ENCODE assay signal across 8 cellular contexts in genomic region chr16:3157229-3158013, GRCh38. TPM values are rescaled to one million over a fixed set of nuclear protein-coding genes. Genes with fewer than 3 reads are reported as not detected.
DNase-seq lines count a peak whose midpoint lies in the region; ATAC-seq and TF ChIP-seq lines count a peak whose summit lies in the region.

No MANE protein-coding gene starts in this region.

- H3K4me3 Mint-ChIP-seq in activated T-helper 1 cell treated with anti-CD3 and anti-CD28 coated beads, Interleukin-12 subunit alpha, Interleukin-12 subunit beta, Interleukin-2, Interleukin-4 antibody, amounts not matched to agents 30 ng/mL and 10 ng/mL and 1 ng/mL, durations not matched to agents 14 hours and 24 hours and 36 hours = peak overlapping the region; percentile 81
- H3K4me3 Mint-ChIP-seq in natural killer cell treated with Interleukin-12 subunit alpha and Interleukin-12 subunit beta and Interleukin-15 and Interleukin-18, amount 100 ng/mL, for 72 hours = peak overlapping the region; percentile 90

- DNase-seq in CD1c-positive myeloid dendritic cell (ENCODE audit: extremely low spot score) (peak; percentile 72), fibroblast of mammary gland (ENCODE audit: low read depth) (peak; percentile 97), tibial nerve (ENCODE audit: low spot score in 2 of 2) (peak; percentile 65 to 85), midbrain (lab: John Stamatoyannopoulos, UW) (no peak)
- DNase-seq in activated T-helper 1 cell treated with anti-CD3 and anti-CD28 coated beads, Interleukin-12 subunit alpha, Interleukin-12 subunit beta, Interleukin-2, Interleukin-4 antibody, amounts not matched to agents 30 ng/mL and 10 ng/mL and 1 ng/mL, durations not matched to agents 14 hours and 24 hours and 36 hours (ENCODE audit: low spot score) = peak; percentile 36
- peak; percentile 79 for DNase-seq in natural killer cell treated with Interleukin-12 subunit alpha and Interleukin-12 subunit beta and Interleukin-15 and Interleukin-18, amount 100 ng/mL, for 72 hours (ENCODE audit: low spot score)

- no peaks in the 10 kb centered on the region for H4K20me1 ChIP-seq in OCI-LY3 (ENCODE audit: insufficient read depth, low read length)

- H3K4me1 Mint-ChIP-seq in activated T-helper 1 cell treated with anti-CD3 and anti-CD28 coated beads, Interleukin-12 subunit alpha, Interleukin-12 subunit beta, Interleukin-2, Interleukin-4 antibody, amounts not matched to agents 30 ng/mL and 10 ng/mL and 1 ng/mL, durations not matched to agents 14 hours and 24 hours and 36 hours (ENCODE audit: low read depth) = peaks cover 43% of the 10 kb centered on the region
- H3K4me1 Mint-ChIP-seq in natural killer cell treated with Interleukin-12 subunit alpha and Interleukin-12 subunit beta and Interleukin-15 and Interleukin-18, amount 100 ng/mL, for 72 hours (ENCODE audit: low read depth in 2 of 2) = peaks cover 30 to 36% of the 10 kb centered on the region in 2 donors

- H3K9me3 Mint-ChIP-seq in activated T-helper 1 cell treated with anti-CD3 and anti-CD28 coated beads, Interleukin-12 subunit alpha, Interleukin-12 subunit beta, Interleukin-2, Interleukin-4 antibody, amounts not matched to agents 30 ng/mL and 10 ng/mL and 1 ng/mL, durations not matched to agents 14 hours and 24 hours and 36 hours = peaks cover 3% of the 10 kb centered on the region
- H3K9me3 Mint-ChIP-seq in natural killer cell treated with Interleukin-12 subunit alpha and Interleukin-12 subunit beta and Interleukin-15 and Interleukin-18, amount 100 ng/mL, for 72 hours = no peaks in the 10 kb centered on the region

- no peaks in the 10 kb centered on the region for H3K36me3 Mint-ChIP-seq in activated T-helper 1 cell treated with anti-CD3 and anti-CD28 coated beads, Interleukin-12 subunit alpha, Interleukin-12 subunit beta, Interleukin-2, Interleukin-4 antibody, amounts not matched to agents 30 ng/mL and 10 ng/mL and 1 ng/mL, durations not matched to agents 14 hours and 24 hours and 36 hours (ENCODE audit: low read depth)
- H3K36me3 Mint-ChIP-seq in natural killer cell treated with Interleukin-12 subunit alpha and Interleukin-12 subunit beta and Interleukin-15 and Interleukin-18, amount 100 ng/mL, for 72 hours = no peaks in the 10 kb centered on the region

- no peaks in the 10 kb centered on the region for H3K79me2 ChIP-seq in OCI-LY3 (ENCODE audit: low read length)

- peak overlapping the region; percentile 82 for H3K27ac Mint-ChIP-seq in activated T-helper 1 cell treated with anti-CD3 and anti-CD28 coated beads, Interleukin-12 subunit alpha, Interleukin-12 subunit beta, Interleukin-2, Interleukin-4 antibody, amounts not matched to agents 30 ng/mL and 10 ng/mL and 1 ng/mL, durations not matched to agents 14 hours and 24 hours and 36 hours
- H3K27ac Mint-ChIP-seq in natural killer cell treated with Interleukin-12 subunit alpha and Interleukin-12 subunit beta and Interleukin-15 and Interleukin-18, amount 100 ng/mL, for 72 hours = peak overlapping the region; percentile 85 to 94

- peaks cover 19% of the 10 kb centered on the region for H3K27me3 Mint-ChIP-seq in activated T-helper 1 cell treated with anti-CD3 and anti-CD28 coated beads, Interleukin-12 subunit alpha, Interleukin-12 subunit beta, Interleukin-2, Interleukin-4 antibody, amounts not matched to agents 30 ng/mL and 10 ng/mL and 1 ng/mL, durations not matched to agents 14 hours and 24 hours and 36 hours (ENCODE audit: insufficient read depth)
- H3K27me3 Mint-ChIP-seq in natural killer cell treated with Interleukin-12 subunit alpha and Interleukin-12 subunit beta and Interleukin-15 and Interleukin-18, amount 100 ng/mL, for 72 hours = no peaks in the 10 kb centered on the region

- TF ChIP-seq CTCF in OCI-LY3 (IDR thresholded peaks at IDR 0.05; ENCODE audit: low read depth, low read length) (no peak), fibroblast of mammary gland (conservative IDR thresholded peaks at IDR 0.05; ENCODE audit: control insufficient read depth, insufficient read depth, low read depth, low read length) (no peak), tibial nerve (IDR thresholded peaks at IDR 0.05) (no peak)

- H3K4me3 ChIP-seq in HUES6 (ENCODE audit: low read depth, low read length) (peak overlapping the region; percentile 87), OCI-LY3 (ENCODE audit: low read length) (peak overlapping the region; percentile 95), fibroblast of mammary gland (ENCODE audit: control insufficient read depth, low read depth, low read length) (peak overlapping the region; percentile 73), tibial nerve (peak overlapping the region; percentile 68 to 97 (median 87))

- H3K36me3 ChIP-seq in HUES6 (ENCODE audit: control insufficient read depth, insufficient read depth, low read length) = no peaks in the 10 kb centered on the region
- no peaks in the 10 kb centered on the region for H3K36me3 ChIP-seq in OCI-LY3 (replicated peaks; ENCODE audit: low read depth, low read length)
- no peaks in the 10 kb centered on the region for H3K36me3 ChIP-seq in tibial nerve

- peak overlapping the region; percentile 50 for H3K9ac ChIP-seq in HUES6 (ENCODE audit: low read length)
- H3K9ac ChIP-seq in OCI-LY3 (ENCODE audit: low read length) = peak overlapping the region; percentile 82

- peak; percentile 61 to 62 for ATAC-seq in natural killer cell treated with Interleukin-12 subunit alpha and Interleukin-12 subunit beta and Interleukin-15 and Interleukin-18, amount 100 ng/mL, for 72 hours

- H3K4me1 ChIP-seq in HUES6 (ENCODE audit: control insufficient read depth, insufficient read depth, low read length) (no peaks in the 10 kb centered on the region; the same call in 1 of the 2 replicates), OCI-LY3 (ENCODE audit: low read length) (peaks cover 5% of the 10 kb centered on the region; the same call in 1 of the 2 replicates), tibial nerve (peaks cover 0 to 24% (median 6%) of the 10 kb centered on the region in 4 donors)

- no peak for TF ChIP-seq POLR2A in tibial nerve (IDR thresholded peaks at IDR 0.05)

- TF ChIP-seq EP300 in tibial nerve (IDR thresholded peaks at IDR 0.05) = peak in 1 of 2 donors; percentile 41

- H2AFZ ChIP-seq in OCI-LY3 (ENCODE audit: low read depth, low read length) = no peak overlapping the region

- intact Hi-C loops in activated T-helper 1 cell treated with anti-CD3 and anti-CD28 coated beads, Interleukin-12 subunit alpha, Interleukin-12 subunit beta, Interleukin-2, Interleukin-4 antibody, amounts not matched to agents 30 ng/mL and 10 ng/mL and 1 ng/mL, durations not matched to agents 14 hours and 24 hours and 36 hours (cut with micrococcal nuclease) = loop anchor here (1.0 to 2.0 kb wide), 3 partner anchors 7 to 57 kb away; no protein-coding TSS in a partner anchor

- H3K9me3 ChIP-seq in HUES6 (ENCODE audit: control insufficient read depth, insufficient read depth, low read depth, low read length) (no peaks in the 10 kb centered on the region), OCI-LY3 (ENCODE audit: insufficient read depth, low read length) (no peaks in the 10 kb centered on the region), tibial nerve (peaks cover 0 to 15% (median 0%) of the 10 kb centered on the region in 4 donors)

- H3K27ac ChIP-seq in HUES6 (ENCODE audit: low read depth, low read length) = no peak overlapping the region
- peak overlapping the region; percentile 84; the same call in 1 of the 2 replicates for H3K27ac ChIP-seq in OCI-LY3 (ENCODE audit: low read length)
- H3K27ac ChIP-seq in tibial nerve = peak overlapping the region; percentile 75 to 93 (median 88)

- peaks cover 9% of the 10 kb centered on the region for H3K27me3 ChIP-seq in HUES6 (ENCODE audit: control insufficient read depth, insufficient read depth, low read length)
- H3K27me3 ChIP-seq in OCI-LY3 (ENCODE audit: low read depth, low read length) = no peaks in the 10 kb centered on the region
- no peaks in the 10 kb centered on the region for H3K27me3 ChIP-seq in tibial nerve

- peak overlapping the region; percentile 90 for H3K4me2 ChIP-seq in OCI-LY3 (ENCODE audit: low read length)

- 0 to 2% methylated on average over 19 to 49 of the region's 58 CpGs for WGBS in tibial nerve, 2 donors

RNA-seq across cellular contexts. Expression of gene ZNF213, which starts 22.6 kb away (rescaled TPM):
- total RNA-seq in activated T-helper 1 cell treated with anti-CD3 and anti-CD28 coated beads, Interleukin-12 subunit alpha, Interleukin-12 subunit beta, Interleukin-2, Interleukin-4 antibody, amounts not matched to agents 30 ng/mL and 10 ng/mL and 1 ng/mL, durations not matched to agents 14 hours and 24 hours and 36 hours = 9.6 and 12.4 TPM in 2 replicates
- total RNA-seq in natural killer cell treated with Interleukin-12 subunit alpha and Interleukin-12 subunit beta and Interleukin-15 and Interleukin-18, amount 100 ng/mL, for 72 hours = 10 to 100 TPM in 1 of 2 donors, 1 to 10 TPM in 1; 8.5 to 11.6 TPM
- total RNA-seq in tibial nerve = 10 to 100 TPM in 1 of 4 donors, 1 to 10 TPM in 3; 7.7 to 17.1 (median 8.9) TPM

RNA-seq across cellular contexts. Expression of gene OR1F1, which starts 30.6 kb away (rescaled TPM):
- total RNA-seq in activated T-helper 1 cell treated with anti-CD3 and anti-CD28 coated beads, Interleukin-12 subunit alpha, Interleukin-12 subunit beta, Interleukin-2, Interleukin-4 antibody, amounts not matched to agents 30 ng/mL and 10 ng/mL and 1 ng/mL, durations not matched to agents 14 hours and 24 hours and 36 hours = not detected in 2 replicates
- not detected for total RNA-seq in natural killer cell treated with Interleukin-12 subunit alpha and Interleukin-12 subunit beta and Interleukin-15 and Interleukin-18, amount 100 ng/mL, for 72 hours
- total RNA-seq in tibial nerve = not detected

RNA-seq across cellular contexts. Expression of gene ZNF205, which starts 45.0 kb away (rescaled TPM):
- 0.15 and 0.39 TPM in 2 replicates for total RNA-seq in activated T-helper 1 cell treated with anti-CD3 and anti-CD28 coated beads, Interleukin-12 subunit alpha, Interleukin-12 subunit beta, Interleukin-2, Interleukin-4 antibody, amounts not matched to agents 30 ng/mL and 10 ng/mL and 1 ng/mL, durations not matched to agents 14 hours and 24 hours and 36 hours
- not detected for total RNA-seq in natural killer cell treated with Interleukin-12 subunit alpha and Interleukin-12 subunit beta and Interleukin-15 and Interleukin-18, amount 100 ng/mL, for 72 hours
- 10 to 100 TPM; 19.4 to 29.2 (median 21.5) TPM for total RNA-seq in tibial nerve

RNA-seq across cellular contexts. Expression of gene ZSCAN10, which starts 58.3 kb away (rescaled TPM):
- total RNA-seq in activated T-helper 1 cell treated with anti-CD3 and anti-CD28 coated beads, Interleukin-12 subunit alpha, Interleukin-12 subunit beta, Interleukin-2, Interleukin-4 antibody, amounts not matched to agents 30 ng/mL and 10 ng/mL and 1 ng/mL, durations not matched to agents 14 hours and 24 hours and 36 hours = 0.07 TPM in 1 of 2 replicates, not detected in the other
- under 1 TPM in 1 of 2 donors, not detected in 1; 0.22 TPM for total RNA-seq in natural killer cell treated with Interleukin-12 subunit alpha and Interleukin-12 subunit beta and Interleukin-15 and Interleukin-18, amount 100 ng/mL, for 72 hours
- not detected for total RNA-seq in tibial nerve

Comparison
In these comparisons a context has a peak if more than half of its experiments do, and no peak if none do; other contexts are left out.
1. RNA of gene ZNF205, which starts 45.0 kb away (total RNA-seq): 19.4 to 29.2 TPM in tibial nerve; 0.15 to 0.39 TPM in activated T-helper 1 cell treated with anti-CD3 and anti-CD28 coated beads, Interleukin-12 subunit alpha, Interleukin-12 subunit beta, Interleukin-2, Interleukin-4 antibody, amounts not matched to agents 30 ng/mL and 10 ng/mL and 1 ng/mL, durations not matched to agents 14 hours and 24 hours and 36 hours and not detected in natural killer cell treated with Interleukin-12 subunit alpha and Interleukin-12 subunit beta and Interleukin-15 and Interleukin-18, amount 100 ng/mL, for 72 hours; every median in the first group is over 10 times any median in the second.
2. Peak in every context shown above with its lines, with median percentiles within 50 percentile points of each other: H3K4me3 ChIP-seq.